12 cellular contexts compared by ENCODE assay signal in the genomic region with DNA sequence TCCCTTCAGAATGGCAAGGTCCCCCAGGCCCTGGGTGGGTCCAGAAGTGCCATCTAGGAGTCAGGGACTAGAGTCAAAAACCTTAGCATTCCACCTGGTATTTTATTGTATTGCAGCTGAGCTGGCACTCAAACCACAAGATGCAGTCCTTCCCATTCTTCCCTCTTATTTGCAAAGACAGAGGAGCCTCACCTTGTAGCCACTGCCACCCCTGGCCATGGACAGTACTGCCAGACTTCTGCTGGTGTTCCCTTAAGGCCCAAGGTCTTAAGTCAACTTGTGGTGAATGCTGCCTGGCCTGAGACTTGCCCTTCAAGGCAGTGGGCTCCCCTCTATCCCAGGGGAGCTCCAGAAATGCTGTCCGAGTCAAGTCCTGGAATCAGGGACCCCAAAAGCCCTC. TPM values are rescaled to one million over a fixed set of nuclear protein-coding genes. Genes with fewer than 3 reads are reported as not detected.
A peak's percentile ranks its signal among the peaks of the same experiment; 100 is the strongest.
DNase-seq lines count a peak whose midpoint lies in the region; ATAC-seq and TF ChIP-seq lines count a peak whose summit lies in the region.
"Had no signal": no experiment of that assay in that cellular context is flagged by ENCODE, and none has a peak within 500 bp of the region (broad histone marks: within the 10 kb centered on the region; RNA-seq: fewer than 3 reads in every experiment).

No MANE protein-coding gene starts in this region.

- peaks cover 0 to 19% (median 10%) of the 10 kb centered on the region in 4 donors for H3K9me3 ChIP-seq in upper lobe of left lung

- in situ Hi-C loops in KBM-7 (cut with MboI; ENCODE audit: low pct_unique_long_range_greater_than_20kb, low sequenced_read_pairs) (no loop called here), astrocyte of the cerebellum (cut with HindIII; ENCODE audit: low sequenced_read_pairs) (no loop called here)

- no peaks in the 10 kb centered on the region for H3K36me3 ChIP-seq in upper lobe of left lung

- H3K27ac ChIP-seq in upper lobe of left lung = no peak overlapping the region

- H3K27me3 ChIP-seq in upper lobe of left lung = no peaks in the 10 kb centered on the region

- H3K4me1 ChIP-seq in upper lobe of left lung = no peaks in the 10 kb centered on the region

- no peak for TF ChIP-seq EP300 in upper lobe of left lung (IDR thresholded peaks at IDR 0.05)

- peak; percentile 1 for DNase-seq in DMS53 treated with DMSO at 0.1 percent for 48 hours (lab: John Stamatoyannopoulos, UW; ENCODE audit: unreplicated experiment)
- peak; percentile 13 for DNase-seq in KBM-7
- DNase-seq in astrocyte of the cerebellum (ENCODE audit: low read depth) = no peak
- DNase-seq in kidney tubule cell (ENCODE audit: low spot score) = peak; percentile 51
- no peak for DNase-seq in upper lobe of left lung
- no peak for DNase-seq in stimulated activated CD4-positive, alpha-beta T cell treated with anti-CD3 and anti-CD28 coated beads, Interleukin-2, amount 100 ng/mL, for 24 hours
- DNase-seq in Kasumi-1 (lab: John Stamatoyannopoulos, UW) = no peak
- DNase-seq: NCI-H2227 treated with DMSO at 0.1 percent for 48 hours, occipital lobe had no signal

- TF ChIP-seq POLR2A in upper lobe of left lung (IDR thresholded peaks at IDR 0.05) = no peak

- 92% methylated on average over 1 of the region's 1 CpG; no CpG with 5 or more reads in 1 of the 2 donors for WGBS in upper lobe of left lung, 2 donors

- TF ChIP-seq CTCF in astrocyte of the cerebellum (IDR thresholded peaks at IDR 0.05; ENCODE audit: low read depth, low read length, missing control alignments) (peak; percentile 25), upper lobe of left lung (IDR thresholded peaks at IDR 0.05) (peak in 1 of 6 experiments; percentile 8)

- ATAC-seq in upper lobe of left lung (ENCODE audit: low FRiP score in 2 of 2) = no peak
- ATAC-seq in HG02610 (IDR thresholded peaks at IDR 0.05; ENCODE audit: unreplicated experiment) = no peak

- H3K4me3 ChIP-seq in astrocyte of the cerebellum (ENCODE audit: low read depth, low read length) (no peak overlapping the region), upper lobe of left lung (no peak overlapping the region)

RNA-seq across cellular contexts. Expression of a gene that starts 6.9 kb away (rescaled TPM):
- not detected for total RNA-seq in upper lobe of left lung
- total RNA-seq: dermis microvascular lymphatic vessel endothelial cell, occipital lobe, temporal lobe had no signal

RNA-seq across cellular contexts. Expression of a gene that starts 25.7 kb away (rescaled TPM):
- not detected for total RNA-seq in upper lobe of left lung
- total RNA-seq: dermis microvascular lymphatic vessel endothelial cell, occipital lobe, temporal lobe had no signal

RNA-seq across cellular contexts. Expression of a gene that starts 28.6 kb away (rescaled TPM):
- total RNA-seq in upper lobe of left lung = not detected
- total RNA-seq: dermis microvascular lymphatic vessel endothelial cell, occipital lobe, temporal lobe had no signal

RNA-seq across cellular contexts. Expression of a gene that starts 38.6 kb away (rescaled TPM):
- not detected for total RNA-seq in upper lobe of left lung
- total RNA-seq: dermis microvascular lymphatic vessel endothelial cell, occipital lobe, temporal lobe had no signal

RNA-seq across cellular contexts. Expression of a gene that starts 49.6 kb away (rescaled TPM):
- total RNA-seq in upper lobe of left lung = 1 to 10 TPM in 1 of 6 donors, under 1 TPM in 4, not detected in 1; 0.15 to 5.0 (median 0.33) TPM
- total RNA-seq: dermis microvascular lymphatic vessel endothelial cell, occipital lobe, temporal lobe had no signal

Comparison
In these comparisons a context has a peak if more than half of its experiments do, and no peak if none do; other contexts are left out.
1. DNase-seq: peak in DMS53 treated with DMSO at 0.1 percent for 48 hours (single experiment), KBM-7 (single experiment) and kidney tubule cell (single experiment); none in astrocyte of the cerebellum (single experiment), upper lobe of left lung (0 of 2), stimulated activated CD4-positive, alpha-beta T cell treated with anti-CD3 and anti-CD28 coated beads, Interleukin-2, amount 100 ng/mL, for 24 hours (0 of 2) and Kasumi-1 (0 of 2).